15 cellular contexts compared by ENCODE assay signal in genomic region chr11:69165775-69166174, GRCh38. TPM values are rescaled to one million over a fixed set of nuclear protein-coding genes. Genes with fewer than 3 reads are reported as not detected.
"Had no signal": no experiment of that assay in that cellular context is flagged by ENCODE, and none has a peak within 500 bp of the region (broad histone marks: within the 10 kb centered on the region; RNA-seq: fewer than 3 reads in every experiment).

No MANE protein-coding gene starts in this region.

- H3K9me3 ChIP-seq: neutrophil, pancreas had no signal

- H3K4me3 ChIP-seq: pancreas, spleen, tibial nerve had no signal

- H3K4me3 Mint-ChIP-seq: activated CD4-positive, alpha-beta memory T cell treated with anti-CD3 and anti-CD28 coated beads, Interleukin-2, amount 10 ng/mL, durations not matched to agents 7 days and 5 days; activated CD8-positive, alpha-beta memory T cell treated with anti-CD3 and anti-CD28 coated beads, Interleukin-2, amount 10 ng/mL, durations not matched to agents 7 days and 5 days; brain; effector memory CD8-positive, alpha-beta T cell; naive thymus-derived CD8-positive, alpha-beta T cell had no signal

- H3K36me3 ChIP-seq: neutrophil, pancreas, spleen, WERI-Rb-1 had no signal

- FAIRE-seq: pancreas, urothelium cell line had no signal

- H3K27ac Mint-ChIP-seq: activated CD4-positive, alpha-beta memory T cell treated with anti-CD3 and anti-CD28 coated beads, Interleukin-2, amount 10 ng/mL, durations not matched to agents 7 days and 5 days; activated CD8-positive, alpha-beta memory T cell treated with anti-CD3 and anti-CD28 coated beads, Interleukin-2, amount 10 ng/mL, durations not matched to agents 7 days and 5 days; effector memory CD8-positive, alpha-beta T cell; naive thymus-derived CD8-positive, alpha-beta T cell had no signal

- H3K27ac ChIP-seq: neutrophil, pancreas, spleen, tibial nerve, WERI-Rb-1 had no signal

- H3K36me3 Mint-ChIP-seq: activated CD8-positive, alpha-beta memory T cell treated with anti-CD3 and anti-CD28 coated beads, Interleukin-2, amount 10 ng/mL, durations not matched to agents 7 days and 5 days had no signal

- H3K27me3 Mint-ChIP-seq: brain had no signal

- H3K27me3 ChIP-seq: pancreas, spleen, tibial nerve had no signal

- DNase-seq: activated naive CD4-positive, alpha-beta T cell; activated T-cell treated with anti-CD3 and anti-CD28 coated beads, Interleukin-2, amount 50 U/mL, for 1 hour; effector memory CD8-positive, alpha-beta T cell; naive thymus-derived CD8-positive, alpha-beta T cell; pancreas had no signal

RNA-seq across cellular contexts. Expression of gene SMIM38, which starts 10.0 kb away (rescaled TPM):
- total RNA-seq: dermis microvascular lymphatic vessel endothelial cell, left ventricle myocardium superior had no signal
